ENCODE assay signal across 8 cellular contexts in genomic region chr16:51151951-51152663, GRCh38. TPM values are rescaled to one million over a fixed set of nuclear protein-coding genes. Genes with fewer than 3 reads are reported as not detected.
DNase-seq lines count a peak whose midpoint lies in the region; ATAC-seq, FAIRE-seq and TF ChIP-seq lines count a peak whose summit lies in the region.

No MANE protein-coding gene starts in this region.

- dilution Hi-C loops in mammary epithelial cell (cut with HindIII; ENCODE audit: low sequenced_read_pairs) (no loop called here), keratinocyte (cut with MboI; ENCODE audit: extremely low pct_ligation_motif_present, low sequenced_read_pairs) (no loop called here)

- no peaks in the 10 kb centered on the region for H3K4me1 ChIP-seq in A549
- H3K4me1 ChIP-seq in HUES64 (ENCODE audit: insufficient read depth, low read length), result peaks cover 23% of the 10 kb centered on the region
- H3K4me1 ChIP-seq in mammary epithelial cell (ENCODE audit: insufficient read depth, low read length), result peaks cover 23% of the 10 kb centered on the region
- peaks cover 7% of the 10 kb centered on the region for H3K4me1 ChIP-seq in keratinocyte (ENCODE audit: control insufficient read depth, extremely low read depth, insufficient read depth, low read length)
- peaks cover 59% of the 10 kb centered on the region for H3K4me1 ChIP-seq in suprapubic skin

- H3K9me3 ChIP-seq in A549 (no peaks in the 10 kb centered on the region), HUES64 (ENCODE audit: insufficient read depth, low read depth, low read length) (no peaks in the 10 kb centered on the region), mammary epithelial cell (replicated peaks; ENCODE audit: insufficient read depth, low read length) (peaks cover 10% of the 10 kb centered on the region), keratinocyte (ENCODE audit: control insufficient read depth, low read depth, low read length) (no peaks in the 10 kb centered on the region), suprapubic skin (no peaks in the 10 kb centered on the region)

- H3K4me2 ChIP-seq in A549 (peak overlapping the region; percentile 77), mammary epithelial cell (ENCODE audit: insufficient read depth, low read depth, low read length) (peak overlapping the region; percentile 81), keratinocyte (ENCODE audit: control insufficient read depth, extremely low read depth, insufficient read depth, low read depth, low read length) (peak overlapping the region; percentile 45)

- FAIRE-seq in A549 (lab: Jason Lieb, UNC) (no peak), keratinocyte (lab: Jason Lieb, UNC) (no peak)

- POLR2A ChIA-PET in A549 (lab: Yijun Ruan, JAX), result interaction anchor here (1.1 kb wide), 1 partner anchor 387 kb away, joined by 3 read pairs; no protein-coding TSS in a partner anchor

- CTCF ChIA-PET in A549 (lab: Yijun Ruan, JAX) (no interaction called here), mammary epithelial cell (lab: Charles Lee; ENCODE audit: low non-redundant PET) (interaction anchor here (0.8 kb wide), 1 partner anchor 666 kb away, joined by 14 read pairs; no protein-coding TSS in a partner anchor)

- intact Hi-C loops in mammary epithelial cell (cut with micrococcal nuclease), result loop anchor here (2.0 kb wide), 1 partner anchor 607 kb away; no protein-coding TSS in a partner anchor

- H3K79me2 ChIP-seq in mammary epithelial cell (ENCODE audit: insufficient read depth, low read length) (no peaks in the 10 kb centered on the region), keratinocyte (ENCODE audit: control insufficient read depth, insufficient read depth, low read length) (no peaks in the 10 kb centered on the region)

- BruUV-seq in mammary epithelial cell (replicated peaks; lab: Mats Ljungman, UMichigan), result no TSS peak

- peak; percentile 43 to 85; a peak in 4 of 6 replicates for ATAC-seq in A549
- ATAC-seq in GM21423 (IDR thresholded peaks at IDR 0.05; ENCODE audit: unreplicated experiment), result no peak

- peaks cover 28% of the 10 kb centered on the region for H3K27me3 ChIP-seq in HUES64 (ENCODE audit: insufficient read depth, low read length)
- peaks cover 62% of the 10 kb centered on the region for H3K27me3 ChIP-seq in mammary epithelial cell (ENCODE audit: insufficient read depth, low read length)
- peaks cover 94% of the 10 kb centered on the region for H3K27me3 ChIP-seq in keratinocyte (ENCODE audit: control insufficient read depth, extremely low read depth, insufficient read depth, low read length)
- H3K27me3 ChIP-seq in suprapubic skin, result peaks cover 98% of the 10 kb centered on the region

- in situ Hi-C loops in mammary epithelial cell (cut with MboI; ENCODE audit: low sequenced_read_pairs in 2 of 2), result no loop called here

- TF ChIP-seq RAD21 in A549 (conservative IDR thresholded peaks at IDR 0.05 in 1 of 2, IDR thresholded peaks at IDR 0.05 in 1 of 2), result no peak

- peak overlapping the region; percentile 37 for H2AFZ ChIP-seq in mammary epithelial cell (ENCODE audit: low read depth, low read length)
- no peak overlapping the region for H2AFZ ChIP-seq in keratinocyte (ENCODE audit: control insufficient read depth, low read length)

- H4K20me1 ChIP-seq in mammary epithelial cell (ENCODE audit: insufficient read depth, low read length) (no peaks in the 10 kb centered on the region), keratinocyte (ENCODE audit: control insufficient read depth, extremely low read depth, insufficient read depth, low read length) (no peaks in the 10 kb centered on the region)

- no peaks in the 10 kb centered on the region for H3K9me1 ChIP-seq in keratinocyte (ENCODE audit: control insufficient read depth, extremely low read depth, insufficient read depth, low read length)

- H3K27ac ChIP-seq in A549 (peak overlapping the region; percentile 40 to 66), HUES64 (ENCODE audit: low read depth, low read length) (peak overlapping the region; percentile 100), mammary epithelial cell (ENCODE audit: insufficient read depth, low read depth, low read length) (no peak overlapping the region), keratinocyte (ENCODE audit: control insufficient read depth, insufficient read depth, low read length) (no peak overlapping the region), suprapubic skin (no peak overlapping the region)

- DNase-seq in A549 (ENCODE audit: low read depth in 1 of 2, low spot score in 1 of 2) (peak in 1 of 2 experiments; percentile 16), mammary epithelial cell (no peak), keratinocyte (ENCODE audit: low read depth, low spot score) (no peak), suprapubic skin (ENCODE audit: low spot score in 2 of 2) (no peak), SW480 (ENCODE audit: low spot score) (no peak), activated T-cell treated with anti-CD3 and anti-CD28 coated beads for 4 hours (no peak)

- TF ChIP-seq POLR2A in A549 (IDR thresholded peaks at IDR 0.05; ENCODE audit: low read length), result no peak
- no peak for TF ChIP-seq POLR2A in suprapubic skin (IDR thresholded peaks at IDR 0.05)

- H3K9ac ChIP-seq in HUES64 (ENCODE audit: low read depth, low read length), result peak overlapping the region; percentile 94
- no peak overlapping the region for H3K9ac ChIP-seq in mammary epithelial cell (ENCODE audit: insufficient read depth, low read length)
- H3K9ac ChIP-seq in keratinocyte (ENCODE audit: control insufficient read depth, extremely low read depth, insufficient read depth, low read length), result no peak overlapping the region

- 45% methylated on average over 28 of the region's 57 CpGs for WGBS in A549 (ENCODE audit: missing lambda C conversion rate)
- WGBS in HUES64, result under 1% methylated on average over 50 of the region's 57 CpGs
- WGBS in mammary epithelial cell (ENCODE audit: low coverage, missing lambda C conversion rate), result 0% methylated on average over 1 of the region's 57 CpGs
- WGBS in suprapubic skin, result under 1% methylated on average over 17 of the region's 57 CpGs

- TF ChIP-seq CTCF in A549 (IDR thresholded peaks at IDR 0.05) (no peak), mammary epithelial cell (conservative IDR thresholded peaks at IDR 0.05 in 1 of 2, IDR thresholded peaks at IDR 0.05 in 1 of 2; ENCODE audit: extremely low read depth in 1 of 2, insufficient read depth in 1 of 2, low read depth in 1 of 2, low read length in 2 of 2) (no peak), keratinocyte (optimal IDR thresholded peaks at IDR 0.05 in 1 of 3, IDR thresholded peaks at IDR 0.05 in 1 of 3, conservative IDR thresholded peaks at IDR 0.05 in 1 of 3; ENCODE audit: extremely low read depth in 1 of 3, insufficient read depth in 2 of 3, low read length in 3 of 3) (no peak), suprapubic skin (IDR thresholded peaks at IDR 0.05) (no peak)

- TF ChIP-seq EP300 in A549 (IDR thresholded peaks at IDR 0.05), result no peak
- no peak for TF ChIP-seq EP300 in suprapubic skin (IDR thresholded peaks at IDR 0.05)

- H3K4me3 ChIP-seq in A549 (peak overlapping the region; percentile 42), HUES64 (ENCODE audit: low read length) (peak overlapping the region; percentile 95), mammary epithelial cell (replicated peaks in 1 of 3; ENCODE audit: insufficient read depth in 1 of 3, low read depth in 2 of 3, low read length in 3 of 3) (peak overlapping the region; percentile 23 to 43 (median 41)), keratinocyte (ENCODE audit: control insufficient read depth in 2 of 3, extremely low read depth in 1 of 3, insufficient read depth in 2 of 3, low read depth in 1 of 3, low read length in 3 of 3) (peak overlapping the region in 2 of 3 experiments; percentile 27 to 32), suprapubic skin (peak overlapping the region; percentile 53)

- H3K36me3 ChIP-seq in HUES64 (ENCODE audit: insufficient read depth, low read length) (no peaks in the 10 kb centered on the region; the same call in 1 of the 2 replicates), mammary epithelial cell (ENCODE audit: insufficient read depth, low read length) (no peaks in the 10 kb centered on the region), keratinocyte (ENCODE audit: control insufficient read depth in 2 of 2, extremely low read depth in 1 of 2, insufficient read depth in 2 of 2, low read length in 2 of 2) (no peaks in the 10 kb centered on the region), suprapubic skin (no peaks in the 10 kb centered on the region)

TF ChIP-seq in A549, 52 proteins besides CTCF, POLR2A, EP300 and RAD21 (continues in another document):
- TF ChIP-seq PBX3 (IDR thresholded peaks at IDR 0.05) (no peak), FOXS1 (CRISPR knock-in tag; IDR thresholded peaks at IDR 0.05) (no peak), RFX5 (IDR thresholded peaks at IDR 0.05) (no peak)

RNA-seq across cellular contexts. Expression of gene SALL1, which starts 1.0 kb away (rescaled TPM):
- polyA plus RNA-seq in A549 (2011; rRNA removed) (0.28 and 0.37 TPM in 2 replicates), A549 (2017; fragmentation: RNase III; extraction: RNeasy Plus Mini Kit Qiagen cat#74134 plus additional on column Dnase treatment) (0.04 to 0.21 TPM (median 0.13 TPM) in 3 replicates), mammary epithelial cell (0.56 TPM), keratinocyte (0.02 TPM in 1 of 3 replicates, not detected in the others)
- polyA plus RNA-seq in A549 (2012; cell fraction: cytosol; rRNA removed), result 0.34 and 0.36 TPM in 2 replicates
- 0.28 and 0.42 TPM in 2 replicates for polyA plus RNA-seq in A549 (2012; cell fraction: nucleus; rRNA removed)
- polyA minus RNA-seq in A549 (2011; rRNA and poly(A)+ RNA removed), result 0.78 and 0.79 TPM in 2 replicates
- polyA plus RNA-seq in HUES64 (2013, experiment 1 of 2), result 62.6 TPM
- polyA plus RNA-seq in HUES64 (2013, experiment 2 of 2), result 75.5 TPM
- total RNA-seq in mammary epithelial cell (1 to 10 TPM in 1 of 2 donors, not detected in 1; 1.3 TPM), suprapubic skin (under 1 TPM in 2 of 4 donors, not detected in 2; 0.08 TPM)
- polyA minus RNA-seq in mammary epithelial cell (6.7 TPM), keratinocyte (not detected in 3 replicates)
- polyA plus RNA-seq in keratinocyte (2011; ENCODE audit: low read depth), result not detected
- 0.01 TPM in 1 of 2 replicates, not detected in the other for polyA plus RNA-seq in keratinocyte (2011; cell fraction: cytosol; rRNA removed)
- polyA plus RNA-seq in keratinocyte (2011; cell fraction: nucleus; rRNA removed), result 0.04 TPM in 1 of 2 replicates, not detected in the other
- not detected in 2 replicates for polyA plus RNA-seq in keratinocyte (2012; ENCODE audit: low replicate concordance)
- not detected for polyA minus RNA-seq in keratinocyte (2011; cell fraction: cytosol; rRNA and poly(A)+ RNA removed)
- polyA minus RNA-seq in keratinocyte (2011; cell fraction: nucleus; rRNA and poly(A)+ RNA removed), result not detected in 2 replicates

Comparison
In these comparisons a context has a peak if more than half of its experiments do, and no peak if none do; other contexts are left out.
1. H3K27ac ChIP-seq: peak in A549 (2 of 2) and HUES64 (single experiment); none in mammary epithelial cell (single experiment), keratinocyte (single experiment) and suprapubic skin (single experiment).
2. H3K4me3 ChIP-seq: peak in every context shown above with its lines; median percentile 95 in HUES64; 53 in suprapubic skin; 42 in A549; 41 in mammary epithelial cell; 30 in keratinocyte.
3. Peak in every context shown above with its lines, with median percentiles within 50 percentile points of each other: H3K4me2 ChIP-seq.